In the genomic region with DNA sequence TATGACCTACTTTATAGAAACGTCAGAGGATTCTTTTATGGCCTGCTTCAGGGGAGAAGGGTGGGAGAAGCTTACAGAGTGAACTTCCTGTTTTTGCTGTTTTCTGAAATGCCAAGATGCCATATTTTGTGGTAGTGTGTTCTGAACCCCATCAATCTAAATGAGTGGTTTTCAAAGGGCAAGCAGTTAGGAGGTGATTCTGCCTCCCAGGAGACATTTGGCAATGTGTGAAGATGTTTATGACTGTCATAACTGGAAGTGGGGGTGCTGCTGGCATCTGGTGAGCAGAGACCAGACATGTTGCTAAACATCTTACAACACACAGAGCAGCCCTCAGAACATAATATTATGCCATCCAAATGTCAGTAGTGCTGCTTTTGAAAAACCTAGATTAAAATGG, we compare ENCODE assay signal across 21 cellular contexts. TPM values are rescaled to one million over a fixed set of nuclear protein-coding genes. Genes with fewer than 3 reads are reported as not detected.
DNase-seq lines count a peak whose midpoint lies in the region; TF ChIP-seq lines count a peak whose summit lies in the region.
"Had no signal": no experiment of that assay in that cellular context is flagged by ENCODE, and none has a peak within 500 bp of the region (broad histone marks: within the 10 kb centered on the region; RNA-seq: fewer than 3 reads in every experiment).

No MANE protein-coding gene starts in this region.

- no peaks in the 10 kb centered on the region for H3K79me2 ChIP-seq in osteoblast (ENCODE audit: insufficient read depth, low read length)

- H4K20me1 ChIP-seq in osteoblast (ENCODE audit: insufficient read depth, low read length), result no peaks in the 10 kb centered on the region

- H3K36me3 ChIP-seq in osteoblast (ENCODE audit: insufficient read depth, low read length), result no peaks in the 10 kb centered on the region
- H3K36me3 ChIP-seq: left lung, WERI-Rb-1 had no signal

- H3K36me3 Mint-ChIP-seq in CD14-positive monocyte, result no peaks in the 10 kb centered on the region
- H3K36me3 Mint-ChIP-seq: activated naive CD8-positive, alpha-beta T cell had no signal

- TF ChIP-seq CTCF in CD14-positive monocyte (IDR thresholded peaks at IDR 0.05) (no peak), osteoblast (IDR thresholded peaks at IDR 0.05; ENCODE audit: extremely low read depth, low read depth, low read length) (no peak)

- peaks cover 0 to 6% (median under 1%) of the 10 kb centered on the region in 7 donors for H3K9me3 Mint-ChIP-seq in CD14-positive monocyte
- H3K9me3 Mint-ChIP-seq: activated T-helper 2 cell treated with anti-CD3 and anti-CD28 coated beads, Interferon-gamma antibody, Interleukin-2, Interleukin-4, amounts not matched to agents 10 μg/mL and 5 μg/mL and 100 μg/mL, durations not matched to agents 14 hours and 24 hours and 36 hours had no signal

- no peaks in the 10 kb centered on the region for H3K27me3 ChIP-seq in osteoblast (ENCODE audit: insufficient read depth, low read length)
- H3K27me3 ChIP-seq: foreskin keratinocyte, left lung had no signal

- H3K27ac Mint-ChIP-seq in CD14-positive monocyte, result peak overlapping the region in 4 of 7 donors; percentile 12 to 43 (median 16)
- H3K27ac Mint-ChIP-seq: activated naive CD8-positive, alpha-beta T cell; activated T-helper 2 cell treated with anti-CD3 and anti-CD28 coated beads, Interferon-gamma antibody, Interleukin-2, Interleukin-4, amounts not matched to agents 10 μg/mL and 5 μg/mL and 100 μg/mL, durations not matched to agents 14 hours and 24 hours and 36 hours had no signal

- H3K4me3 Mint-ChIP-seq in CD14-positive monocyte, result no peak overlapping the region
- H3K4me3 Mint-ChIP-seq: activated naive CD8-positive, alpha-beta T cell; nephron had no signal

- H3K27ac ChIP-seq in osteoblast (ENCODE audit: low read depth, low read length), result no peak overlapping the region
- H3K27ac ChIP-seq: foreskin keratinocyte, left lung, WERI-Rb-1 had no signal

- intact Hi-C loops in CD14-positive monocyte (cut with micrococcal nuclease), result no loop called here

- no peaks in the 10 kb centered on the region for H3K27me3 Mint-ChIP-seq in CD14-positive monocyte (ENCODE audit: low read depth in 3 of 3)
- H3K27me3 Mint-ChIP-seq: activated naive CD8-positive, alpha-beta T cell had no signal

- H3K4me3 ChIP-seq in osteoblast (ENCODE audit: insufficient read depth, low read length), result no peak overlapping the region
- H3K4me3 ChIP-seq: left lung had no signal

- H3K9me3 ChIP-seq in osteoblast (ENCODE audit: low read depth, low read length), result no peaks in the 10 kb centered on the region
- H3K9me3 ChIP-seq: left lung had no signal

- H3K4me2 ChIP-seq in osteoblast (ENCODE audit: insufficient read depth, low read length), result no peak overlapping the region

- H3K4me1 Mint-ChIP-seq in CD14-positive monocyte, result peaks cover 13% of the 10 kb centered on the region

- no peak for DNase-seq in CD14-positive monocyte (ENCODE audit: low spot score)
- DNase-seq in LHCN-M2 (ENCODE audit: low read depth), result peak; percentile 19
- peak; percentile 77 for DNase-seq in amniotic epithelial cell (ENCODE audit: low read depth)
- DNase-seq in osteoblast (ENCODE audit: insufficient read length, low spot score, missing footprints), result no peak
- no peak for DNase-seq in SHP77 (lab: John Stamatoyannopoulos, UW)
- no peak for DNase-seq in NCI-H2107 treated with DMSO at 0.1 percent for 48 hours (lab: John Stamatoyannopoulos, UW; ENCODE audit: unreplicated experiment)
- no peak for DNase-seq in stimulated activated CD4-positive, alpha-beta T cell treated with anti-CD3 and anti-CD28 coated beads, Interleukin-4, amount 100 ng/mL, for 4 hours
- DNase-seq: DMS79, foreskin keratinocyte, left lung, NCI-H1694, NCI-H69, Right ventricle myocardium superior, WERI-Rb-1 had no signal

- peak overlapping the region; percentile 31 for H2AFZ ChIP-seq in osteoblast (ENCODE audit: low read length)

- peaks cover 4% of the 10 kb centered on the region for H3K4me1 ChIP-seq in osteoblast (ENCODE audit: insufficient read depth, low read length)
- H3K4me1 ChIP-seq: left lung had no signal

RNA-seq across cellular contexts. Expression of gene PRL, which starts 6.0 kb away (rescaled TPM):
- polyA plus RNA-seq in CD14-positive monocyte, result under 1 TPM in 1 of 2 donors, not detected in 1; 0.42 TPM
- total RNA-seq in LHCN-M2 (2014; rRNA removed), result not detected in 2 replicates
- polyA plus RNA-seq in LHCN-M2 (2012), result not detected
- total RNA-seq in osteoblast, result under 0.01 TPM in 1 of 2 replicates, not detected in the other
- total RNA-seq: activated T-helper 2 cell treated with anti-CD3 and anti-CD28 coated beads, Interferon-gamma antibody, Interleukin-2, Interleukin-4, amounts not matched to agents 10 μg/mL and 5 μg/mL and 100 μg/mL, durations not matched to agents 14 hours and 24 hours and 36 hours; astrocyte; foreskin keratinocyte; posterior vena cava; Right ventricle myocardium superior; T-helper 2 cell treated with Interferon-gamma antibody and Interleukin-4, amounts not matched to agents 100 ng/mL and 5 ng/mL, for 36 hours; temporal lobe had no signal
- polyA plus RNA-seq: foreskin keratinocyte had no signal

Comparison
In these comparisons a context has a peak if more than half of its experiments do, and no peak if none do; other contexts are left out.
1. DNase-seq: peak in LHCN-M2 (single experiment) and amniotic epithelial cell (single experiment); none in CD14-positive monocyte (single experiment), osteoblast (single experiment), SHP77 (0 of 2), NCI-H2107 treated with DMSO at 0.1 percent for 48 hours (single experiment) and stimulated activated CD4-positive, alpha-beta T cell treated with anti-CD3 and anti-CD28 coated beads, Interleukin-4, amount 100 ng/mL, for 4 hours (0 of 2).